Comparison of ENCODE assay signal across 8 cellular contexts in genomic region chr12:98644712-98645571, GRCh38. TPM values are rescaled to one million over a fixed set of nuclear protein-coding genes. Genes with fewer than 3 reads are reported as not detected.
A peak's percentile ranks its signal among the peaks of the same experiment; 100 is the strongest.
DNase-seq lines count a peak whose midpoint lies in the region; ATAC-seq, FAIRE-seq and TF ChIP-seq lines count a peak whose summit lies in the region.

A gene with protein sequence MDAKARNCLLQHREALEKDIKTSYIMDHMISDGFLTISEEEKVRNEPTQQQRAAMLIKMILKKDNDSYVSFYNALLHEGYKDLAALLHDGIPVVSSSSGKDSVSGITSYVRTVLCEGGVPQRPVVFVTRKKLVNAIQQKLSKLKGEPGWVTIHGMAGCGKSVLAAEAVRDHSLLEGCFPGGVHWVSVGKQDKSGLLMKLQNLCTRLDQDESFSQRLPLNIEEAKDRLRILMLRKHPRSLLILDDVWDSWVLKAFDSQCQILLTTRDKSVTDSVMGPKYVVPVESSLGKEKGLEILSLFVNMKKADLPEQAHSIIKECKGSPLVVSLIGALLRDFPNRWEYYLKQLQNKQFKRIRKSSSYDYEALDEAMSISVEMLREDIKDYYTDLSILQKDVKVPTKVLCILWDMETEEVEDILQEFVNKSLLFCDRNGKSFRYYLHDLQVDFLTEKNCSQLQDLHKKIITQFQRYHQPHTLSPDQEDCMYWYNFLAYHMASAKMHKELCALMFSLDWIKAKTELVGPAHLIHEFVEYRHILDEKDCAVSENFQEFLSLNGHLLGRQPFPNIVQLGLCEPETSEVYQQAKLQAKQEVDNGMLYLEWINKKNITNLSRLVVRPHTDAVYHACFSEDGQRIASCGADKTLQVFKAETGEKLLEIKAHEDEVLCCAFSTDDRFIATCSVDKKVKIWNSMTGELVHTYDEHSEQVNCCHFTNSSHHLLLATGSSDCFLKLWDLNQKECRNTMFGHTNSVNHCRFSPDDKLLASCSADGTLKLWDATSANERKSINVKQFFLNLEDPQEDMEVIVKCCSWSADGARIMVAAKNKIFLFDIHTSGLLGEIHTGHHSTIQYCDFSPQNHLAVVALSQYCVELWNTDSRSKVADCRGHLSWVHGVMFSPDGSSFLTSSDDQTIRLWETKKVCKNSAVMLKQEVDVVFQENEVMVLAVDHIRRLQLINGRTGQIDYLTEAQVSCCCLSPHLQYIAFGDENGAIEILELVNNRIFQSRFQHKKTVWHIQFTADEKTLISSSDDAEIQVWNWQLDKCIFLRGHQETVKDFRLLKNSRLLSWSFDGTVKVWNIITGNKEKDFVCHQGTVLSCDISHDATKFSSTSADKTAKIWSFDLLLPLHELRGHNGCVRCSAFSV (N-terminal part only) (plus strand): TSS chr12:98645290. CDS start chr12:98648360, 3,070 bp downstream.
A gene with protein sequence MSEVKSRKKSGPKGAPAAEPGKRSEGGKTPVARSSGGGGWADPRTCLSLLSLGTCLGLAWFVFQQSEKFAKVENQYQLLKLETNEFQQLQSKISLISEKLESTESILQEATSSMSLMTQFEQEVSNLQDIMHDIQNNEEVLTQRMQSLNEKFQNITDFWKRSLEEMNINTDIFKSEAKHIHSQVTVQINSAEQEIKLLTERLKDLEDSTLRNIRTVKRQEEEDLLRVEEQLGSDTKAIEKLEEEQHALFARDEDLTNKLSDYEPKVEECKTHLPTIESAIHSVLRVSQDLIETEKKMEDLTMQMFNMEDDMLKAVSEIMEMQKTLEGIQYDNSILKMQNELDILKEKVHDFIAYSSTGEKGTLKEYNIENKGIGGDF (minus strand): TSS chr12:98644788. CDS start chr12:98644701, 87 bp downstream.

- peaks cover 9% of the 10 kb centered on the region for H3K4me1 ChIP-seq in keratinocyte (ENCODE audit: control insufficient read depth, extremely low read depth, insufficient read depth, low read length)

- H3K27ac ChIP-seq in keratinocyte (ENCODE audit: control insufficient read depth, insufficient read depth, low read length): peak within 1 kb of the TSS; percentile 90

- H3K4me2 ChIP-seq in keratinocyte (ENCODE audit: control insufficient read depth, extremely low read depth, insufficient read depth, low read depth, low read length): peak within 1 kb of the TSS; percentile 88

- dilution Hi-C loops in keratinocyte (cut with MboI; ENCODE audit: extremely low pct_ligation_motif_present, low sequenced_read_pairs): no loop called here

- peaks cover 61% of the 10 kb centered on the region for H3K79me2 ChIP-seq in keratinocyte (ENCODE audit: control insufficient read depth, insufficient read depth, low read length)

- H3K9ac ChIP-seq in keratinocyte (ENCODE audit: control insufficient read depth, extremely low read depth, insufficient read depth, low read length): peak within 1 kb of the TSS; percentile 89

- DNase-seq in Ammon's horn (ENCODE audit: low spot score): peak; percentile 98
- DNase-seq in NCI-H460 (ENCODE audit: extremely low read depth, low read depth): peak; percentile 94
- peak; percentile 98 for DNase-seq in activated CD4-positive, CD25-positive, alpha-beta regulatory T cell treated with anti-CD3 and anti-CD28 coated beads, Interleukin-2, amount 50 U/mL, for 72 hours
- DNase-seq in cerebellar cortex (ENCODE audit: low spot score): peak; percentile 92
- DNase-seq in keratinocyte (ENCODE audit: low read depth, low spot score): peak; percentile 65
- peak; percentile 92 to 97 (median 92) for DNase-seq in stimulated activated CD4-positive, alpha-beta T cell treated with anti-CD3 and anti-CD28 coated beads, Interleukin-12 subunit alpha, Interleukin-12 subunit beta, amount 100 ng/mL, for 48 hours (ENCODE audit: low read depth in 2 of 3, low spot score in 1 of 3)

- TF ChIP-seq POLR2A in GM19193 (IDR thresholded peaks at IDR 0.05; ENCODE audit: extremely low read depth, insufficient read depth, insufficient read length): peak; percentile 84

- no peak for TF ChIP-seq CTCF in keratinocyte (optimal IDR thresholded peaks at IDR 0.05 in 1 of 3, IDR thresholded peaks at IDR 0.05 in 1 of 3, conservative IDR thresholded peaks at IDR 0.05 in 1 of 3; ENCODE audit: extremely low read depth in 1 of 3, insufficient read depth in 2 of 3, low read length in 3 of 3)

- peak; percentile 90 for ATAC-seq in HG03432 (IDR thresholded peaks at IDR 0.05; ENCODE audit: unreplicated experiment)

- peaks cover 0 to 4% of the 10 kb centered on the region in 2 experiments for H3K36me3 ChIP-seq in keratinocyte (ENCODE audit: control insufficient read depth in 2 of 2, extremely low read depth in 1 of 2, insufficient read depth in 2 of 2, low read length in 2 of 2)

- no peak for FAIRE-seq in keratinocyte (lab: Jason Lieb, UNC)

- no peaks in the 10 kb centered on the region for H4K20me1 ChIP-seq in keratinocyte (ENCODE audit: control insufficient read depth, extremely low read depth, insufficient read depth, low read length)

- H3K9me1 ChIP-seq in keratinocyte (ENCODE audit: control insufficient read depth, extremely low read depth, insufficient read depth, low read length): no peaks in the 10 kb centered on the region

- H3K4me3 ChIP-seq in keratinocyte (ENCODE audit: control insufficient read depth in 2 of 3, extremely low read depth in 1 of 3, insufficient read depth in 2 of 3, low read depth in 1 of 3, low read length in 3 of 3): peak within 1 kb of the TSS; percentile 71 to 98 (median 87)

- H3K27me3 ChIP-seq in keratinocyte (ENCODE audit: control insufficient read depth, extremely low read depth, insufficient read depth, low read length): no peaks in the 10 kb centered on the region

- no peaks in the 10 kb centered on the region for H3K9me3 ChIP-seq in keratinocyte (ENCODE audit: control insufficient read depth, low read depth, low read length)

- peak within 1 kb of the TSS; percentile 94 for H2AFZ ChIP-seq in keratinocyte (ENCODE audit: control insufficient read depth, low read length)

RNA-seq across cellular contexts. Expression of the first gene that starts in this region (rescaled TPM):
- 12.0 and 14.0 TPM in 2 replicates for total RNA-seq in NCI-H460 (2014; rRNA removed; shearing (Covaris generic))
- polyA plus RNA-seq in NCI-H460 (2014; cell fraction: nucleus; rRNA removed): 11.1 and 15.0 TPM in 2 replicates
- 5.0 to 9.9 TPM (median 6.1 TPM) in 3 replicates for polyA plus RNA-seq in keratinocyte
- 4.4 TPM for polyA plus RNA-seq in keratinocyte (2011; ENCODE audit: low read depth)
- 3.2 and 5.4 TPM in 2 replicates for polyA plus RNA-seq in keratinocyte (2011; cell fraction: cytosol; rRNA removed)
- 8.9 and 9.1 TPM in 2 replicates for polyA plus RNA-seq in keratinocyte (2011; cell fraction: nucleus; rRNA removed)
- 2.2 and 6.6 TPM in 2 replicates for polyA plus RNA-seq in keratinocyte (2012; ENCODE audit: low replicate concordance)
- 3.0 to 20.2 TPM (median 8.0 TPM) in 3 replicates for polyA minus RNA-seq in keratinocyte
- 17.5 TPM for polyA minus RNA-seq in keratinocyte (2011; cell fraction: cytosol; rRNA and poly(A)+ RNA removed)
- polyA minus RNA-seq in keratinocyte (2011; cell fraction: nucleus; rRNA and poly(A)+ RNA removed): 13.1 and 23.1 TPM in 2 replicates

RNA-seq across cellular contexts. Expression of the second gene that starts in this region (rescaled TPM):
- total RNA-seq in NCI-H460 (2014; rRNA removed; shearing (Covaris generic)): 43.3 and 43.6 TPM in 2 replicates
- polyA plus RNA-seq in NCI-H460 (2014; cell fraction: nucleus; rRNA removed): 35.1 and 37.1 TPM in 2 replicates
- polyA plus RNA-seq in keratinocyte: 16.6 to 33.9 TPM (median 27.2 TPM) in 3 replicates
- polyA plus RNA-seq in keratinocyte (2011; ENCODE audit: low read depth): 25.6 TPM
- 18.8 and 28.9 TPM in 2 replicates for polyA plus RNA-seq in keratinocyte (2011; cell fraction: cytosol; rRNA removed)
- polyA plus RNA-seq in keratinocyte (2011; cell fraction: nucleus; rRNA removed): 29.3 and 43.2 TPM in 2 replicates
- 8.1 and 37.4 TPM in 2 replicates for polyA plus RNA-seq in keratinocyte (2012; ENCODE audit: low replicate concordance)
- polyA minus RNA-seq in keratinocyte: 1.6 to 9.9 TPM (median 3.6 TPM) in 3 replicates
- 14.8 TPM for polyA minus RNA-seq in keratinocyte (2011; cell fraction: cytosol; rRNA and poly(A)+ RNA removed)
- polyA minus RNA-seq in keratinocyte (2011; cell fraction: nucleus; rRNA and poly(A)+ RNA removed): 11.2 and 18.1 TPM in 2 replicates

Comparison
In these comparisons a context has a peak if more than half of its experiments do, and no peak if none do; other contexts are left out.
1. Peak in every context shown above with its lines: DNase-seq, ATAC-seq, H3K4me3 ChIP-seq and H3K27ac ChIP-seq.